ENCODE assay signal across 10 cellular contexts in the genomic region with DNA sequence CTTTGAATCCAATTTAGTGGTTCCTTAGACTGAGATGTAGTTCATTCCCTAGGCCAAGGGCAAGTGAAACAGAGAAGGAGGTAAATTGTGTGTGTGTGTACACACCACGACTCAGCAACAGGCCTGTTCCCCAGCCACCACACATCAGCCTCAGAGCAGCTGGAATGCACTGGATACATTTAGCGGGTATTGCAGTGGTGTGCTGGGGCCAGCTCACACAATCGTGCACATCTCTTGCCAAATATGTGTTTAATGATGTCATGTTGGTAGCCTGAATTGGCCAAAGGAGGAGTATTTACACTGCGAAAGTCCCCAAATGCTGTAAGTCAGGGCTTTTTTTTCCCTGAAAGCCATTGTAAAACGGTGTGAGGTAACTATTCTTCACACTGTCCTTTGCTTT.
DNase-seq lines count a peak whose midpoint lies in the region; ATAC-seq and TF ChIP-seq lines count a peak whose summit lies in the region.
"Had no signal": no experiment of that assay in that cellular context is flagged by ENCODE, and none has a peak within 500 bp of the region (broad histone marks: within the 10 kb centered on the region; RNA-seq: fewer than 3 reads in every experiment).

No MANE protein-coding gene starts in this region.

- BruUV-seq in PC-9 (replicated peaks; lab: Mats Ljungman, UMichigan): no TSS peak

- H3K4me2 ChIP-seq in PC-9: no peak overlapping the region

- intact Hi-C loops in PC-9 (cut with micrococcal nuclease; ENCODE audit: unreplicated experiment): no loop called here

- H3K36me3 ChIP-seq in duodenal mucosa (ENCODE audit: control insufficient read depth in 1 of 2, insufficient read depth in 2 of 2, low read length in 2 of 2): peaks cover 21 to 39% of the 10 kb centered on the region in 2 donors
- H3K36me3 ChIP-seq in mucosa of stomach (ENCODE audit: control insufficient read depth, insufficient read depth, low read length): peaks cover 5% of the 10 kb centered on the region
- H3K36me3 ChIP-seq in PC-9 (ENCODE audit: low read depth): no peaks in the 10 kb centered on the region

- TF ChIP-seq CTCF in PC-9 (conservative IDR thresholded peaks at IDR 0.05): no peak

- H3K27me3 ChIP-seq in duodenal mucosa (ENCODE audit: control insufficient read depth in 1 of 2, insufficient read depth in 2 of 2, low read length in 2 of 2): no peaks in the 10 kb centered on the region
- no peaks in the 10 kb centered on the region for H3K27me3 ChIP-seq in mucosa of stomach (ENCODE audit: control insufficient read depth, insufficient read depth, low read length)
- no peaks in the 10 kb centered on the region for H3K27me3 ChIP-seq in PC-9 (ENCODE audit: insufficient read depth, low read depth)

- H3K4me3 ChIP-seq in duodenal mucosa (ENCODE audit: low read depth in 1 of 2, low read length in 2 of 2) (no peak overlapping the region), mucosa of stomach (ENCODE audit: low read length) (no peak overlapping the region), PC-9 (no peak overlapping the region)

- peaks cover 18% of the 10 kb centered on the region for H3K79me2 ChIP-seq in PC-9 (ENCODE audit: low read depth)

- H4K20me1 ChIP-seq in PC-9 (ENCODE audit: insufficient read depth): peaks cover 22% of the 10 kb centered on the region

- H3K9ac ChIP-seq in duodenal mucosa (ENCODE audit: low read depth in 1 of 2, low read length in 2 of 2): peak overlapping the region in 1 of 2 donors; percentile 9
- peak overlapping the region; percentile 38 for H3K9ac ChIP-seq in mucosa of stomach (ENCODE audit: low read length)

- CTCF ChIA-PET in PC-9 (lab: Charles Lee): interaction anchor here (0.6 kb wide), 1 partner anchor 142 kb away, joined by 3 read pairs; no protein-coding TSS in a partner anchor

- DNase-seq in AG08395 (ENCODE audit: low spot score): peak; percentile 85
- peak; percentile 52 for DNase-seq in KBM-7
- DNase-seq in PC-9: no peak
- DNase-seq in T-helper 1 cell: no peak
- DNase-seq: activated naive CD4-positive, alpha-beta T cell treated with Interleukin-2 at 50 U/mL for 16 hours; NCI-H1436 had no signal

- no peaks in the 10 kb centered on the region; the same call in 1 of the 2 replicates for H3F3A ChIP-seq in PC-9 (ENCODE audit: insufficient read depth, low read depth)

- H3K27ac ChIP-seq in duodenal mucosa (ENCODE audit: low read depth, low read length) (peak overlapping the region; percentile 33), PC-9 (no peak overlapping the region)

- H2AFZ ChIP-seq in PC-9: no peak overlapping the region

- no peak for ATAC-seq in activated CD4-positive, CD25-positive, alpha-beta regulatory T cell treated with anti-CD3 and anti-CD28 coated beads, Interleukin-2, amount 50 U/mL, for 24 hours
- no peak for ATAC-seq in HG03097 (IDR thresholded peaks at IDR 0.05; ENCODE audit: low FRiP score, unreplicated experiment)

- POLR2A ChIA-PET in PC-9 (lab: Charles Lee; ENCODE audit: unreplicated experiment): no interaction called here

- in situ Hi-C loops in KBM-7 (cut with MboI; ENCODE audit: low pct_unique_long_range_greater_than_20kb, low sequenced_read_pairs): no loop called here

- peaks cover 8 to 20% of the 10 kb centered on the region in 2 donors for H3K4me1 ChIP-seq in duodenal mucosa (ENCODE audit: control insufficient read depth in 1 of 2, insufficient read depth in 2 of 2, low read length in 2 of 2)
- peaks cover 23% of the 10 kb centered on the region for H3K4me1 ChIP-seq in mucosa of stomach (ENCODE audit: control insufficient read depth, insufficient read depth, low read length)
- no peaks in the 10 kb centered on the region for H3K4me1 ChIP-seq in PC-9 (replicated peaks; ENCODE audit: insufficient read depth)

- no peaks in the 10 kb centered on the region for H3K9me2 ChIP-seq in PC-9 (ENCODE audit: insufficient read depth)

- H3K9me3 ChIP-seq in duodenal mucosa (ENCODE audit: control insufficient read depth in 1 of 2, low read length in 2 of 2): no peaks in the 10 kb centered on the region
- H3K9me3 ChIP-seq in mucosa of stomach (ENCODE audit: control insufficient read depth, low read length): no peaks in the 10 kb centered on the region
- H3K9me3 ChIP-seq in PC-9 (ENCODE audit: insufficient read depth, low read depth): no peaks in the 10 kb centered on the region

Comparison
In these comparisons a context has a peak if more than half of its experiments do, and no peak if none do; other contexts are left out.
1. DNase-seq: peak in AG08395 (single experiment) and KBM-7 (single experiment); none in PC-9 (0 of 2) and T-helper 1 cell (0 of 5).